ENCODE assay signal across 15 cellular contexts in the genomic region with DNA sequence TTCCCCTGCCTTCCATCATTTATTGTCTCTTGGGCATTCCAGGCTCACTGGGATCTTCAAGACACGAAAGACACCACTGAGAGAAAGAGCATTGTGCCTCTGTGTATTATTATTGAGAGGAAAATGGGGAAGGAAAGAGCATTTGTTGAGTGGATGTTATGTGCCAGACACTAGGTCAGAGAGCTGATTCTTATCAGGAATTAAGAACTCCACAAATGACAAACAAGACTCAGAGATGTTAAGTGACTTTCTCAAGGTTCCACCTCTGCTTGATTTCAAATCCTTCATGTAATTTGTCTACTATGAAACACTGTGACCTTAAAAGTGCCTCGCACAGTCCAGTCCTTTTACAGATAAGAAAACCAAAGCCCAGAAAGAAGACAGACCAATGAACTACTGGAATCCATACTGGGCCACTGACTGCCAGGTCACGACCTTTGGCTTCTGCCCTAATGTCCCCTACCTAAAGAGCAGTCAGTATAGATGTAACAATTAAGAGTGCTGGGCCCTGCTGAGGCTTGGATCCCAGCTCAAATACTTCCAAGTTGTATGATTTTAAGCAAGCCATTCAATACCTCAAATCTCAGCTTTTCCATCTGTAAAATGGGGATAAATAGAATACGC. TPM values are rescaled to one million over a fixed set of nuclear protein-coding genes. Genes with fewer than 3 reads are reported as not detected.
DNase-seq lines count a peak whose midpoint lies in the region; ATAC-seq and TF ChIP-seq lines count a peak whose summit lies in the region.
"Had no signal": no experiment of that assay in that cellular context is flagged by ENCODE, and none has a peak within 500 bp of the region (broad histone marks: within the 10 kb centered on the region; RNA-seq: fewer than 3 reads in every experiment).

No MANE protein-coding gene starts in this region.

- H4K20me1 ChIP-seq in neural cell (ENCODE audit: insufficient read depth): peaks cover 83% of the 10 kb centered on the region

- H3K4me3 Mint-ChIP-seq in endodermal cell: no peak overlapping the region
- H3K4me3 Mint-ChIP-seq in activated naive CD4-positive, alpha-beta T cell treated with anti-CD3 and anti-CD28 coated beads, Interleukin-2, amount 10 ng/mL, durations not matched to agents 7 days and 5 days: no peak overlapping the region
- peak overlapping the region in 2 of 8 donors; percentile 7 to 14 for H3K4me3 Mint-ChIP-seq in CD4-positive, alpha-beta memory T cell

- POLR2A ChIA-PET in CD4-positive, alpha-beta memory T cell (lab: Charles Lee; ENCODE audit: partially characterized antibody): interaction anchor here (1.9 to 5.7 kb wide), 3 partner anchors 12 to 375 kb away, joined by 6 to 86 read pairs (median 79); partner anchors contain the start of genes CREB1 and KLF7

- no peaks in the 10 kb centered on the region for H3K9me3 ChIP-seq in endodermal cell (ENCODE audit: control insufficient read depth, low read length)
- no peaks in the 10 kb centered on the region for H3K9me3 ChIP-seq in neural cell (ENCODE audit: low read length)
- no peaks in the 10 kb centered on the region for H3K9me3 ChIP-seq in CD4-positive, alpha-beta memory T cell (ENCODE audit: control insufficient read depth in 1 of 2, low read length in 2 of 2)

- DNase-seq in KBM-7 (peak; percentile 23), endodermal cell (no peak), RKO (ENCODE audit: low spot score) (no peak)
- DNase-seq in activated naive CD4-positive, alpha-beta T cell treated with anti-CD3 and anti-CD28 coated beads, Interleukin-2, amount 10 ng/mL, durations not matched to agents 7 days and 5 days: no peak
- DNase-seq in CD4-positive, alpha-beta memory T cell: no peak
- DNase-seq: EL, foreskin melanocyte, GOT3, kidney glomerular epithelial cell, occipital lobe, T1000 had no signal

- H3K4me1 Mint-ChIP-seq in endodermal cell: peaks cover 77% of the 10 kb centered on the region
- peaks cover 96% of the 10 kb centered on the region for H3K4me1 Mint-ChIP-seq in activated naive CD4-positive, alpha-beta T cell treated with anti-CD3 and anti-CD28 coated beads, Interleukin-2, amount 10 ng/mL, durations not matched to agents 7 days and 5 days
- peaks cover 51 to 90% (median 72%) of the 10 kb centered on the region in 4 donors for H3K4me1 Mint-ChIP-seq in CD4-positive, alpha-beta memory T cell

- no peaks in the 10 kb centered on the region for H3K36me3 Mint-ChIP-seq in endodermal cell (ENCODE audit: low read depth)
- peaks cover 76% of the 10 kb centered on the region for H3K36me3 Mint-ChIP-seq in activated naive CD4-positive, alpha-beta T cell treated with anti-CD3 and anti-CD28 coated beads, Interleukin-2, amount 10 ng/mL, durations not matched to agents 7 days and 5 days
- peaks cover under 1 to 4% of the 10 kb centered on the region in 2 donors for H3K36me3 Mint-ChIP-seq in CD4-positive, alpha-beta memory T cell

- H2AFZ ChIP-seq in ACC112 (ENCODE audit: low read length, unreplicated experiment): no peak overlapping the region
- H2AFZ ChIP-seq in neural cell (ENCODE audit: low read depth, low read length): no peak overlapping the region

- H3K4me2 ChIP-seq in neural cell (ENCODE audit: low read length): no peak overlapping the region

- H3K27me3 ChIP-seq in ACC112 (ENCODE audit: insufficient read depth, low read length): no peaks in the 10 kb centered on the region
- H3K27me3 ChIP-seq in endodermal cell (ENCODE audit: control insufficient read depth, insufficient read depth, low read length, poor library complexity, severe bottlenecking): no peaks in the 10 kb centered on the region
- H3K27me3 ChIP-seq in neural cell (ENCODE audit: insufficient read depth, low read depth, low read length): no peaks in the 10 kb centered on the region
- H3K27me3 ChIP-seq in CD4-positive, alpha-beta memory T cell (ENCODE audit: insufficient read depth, low read length): no peaks in the 10 kb centered on the region

- no peak for TF ChIP-seq CTCF in endodermal cell (conservative IDR thresholded peaks at IDR 0.05)
- no peak for TF ChIP-seq CTCF in neural cell (IDR thresholded peaks at IDR 0.05; ENCODE audit: poor library complexity, severe bottlenecking)

- no peaks in the 10 kb centered on the region for H3F3A ChIP-seq in neural cell (ENCODE audit: insufficient read depth, low read length, poor library complexity, severe bottlenecking)

- 92 to 95% methylated on average over 3 to 4 of the region's 4 CpGs for WGBS in endodermal cell (ENCODE audit: insufficient coverage in 1 of 2, insufficient read length in 1 of 2), 2 experiments

- H3K27ac ChIP-seq in ACC112 (ENCODE audit: low read depth, low read length) (peak overlapping the region; percentile 14; the same call in 1 of the 2 replicates), endodermal cell (ENCODE audit: low read depth, low read length) (peak overlapping the region; percentile 45), neural cell (ENCODE audit: low read length) (peak overlapping the region; percentile 21)
- no peak overlapping the region for H3K27ac ChIP-seq in CD4-positive, alpha-beta memory T cell (ENCODE audit: low read depth, low read length)

- H3K9me3 Mint-ChIP-seq in endodermal cell: no peaks in the 10 kb centered on the region
- no peaks in the 10 kb centered on the region for H3K9me3 Mint-ChIP-seq in activated naive CD4-positive, alpha-beta T cell treated with anti-CD3 and anti-CD28 coated beads, Interleukin-2, amount 10 ng/mL, durations not matched to agents 7 days and 5 days
- peaks cover 0 to 1% (median 0%) of the 10 kb centered on the region in 8 donors for H3K9me3 Mint-ChIP-seq in CD4-positive, alpha-beta memory T cell

- CTCF ChIA-PET in activated naive CD4-positive, alpha-beta T cell treated with anti-CD3 and anti-CD28 coated beads, Interleukin-2, amount 10 ng/mL, durations not matched to agents 7 days and 5 days (lab: Charles Lee): interaction anchor here (1.3 to 3.1 kb wide), 3 partner anchors 11 to 106 kb away, joined by 3 to 15 read pairs (median 8); partner anchors contain the start of gene KLF7
- CTCF ChIA-PET in CD4-positive, alpha-beta memory T cell (lab: Charles Lee; ENCODE audit: partially characterized antibody): interaction anchor here (1.0 to 1.1 kb wide), 3 partner anchors 7 to 12 kb away, joined by 3 to 4 read pairs (median 3); no protein-coding TSS in a partner anchor

- no peak for TF ChIP-seq EP300 in neural cell (conservative IDR thresholded peaks at IDR 0.05; ENCODE audit: poor library complexity, severe bottlenecking)

- H3K9ac ChIP-seq in endodermal cell (ENCODE audit: extremely low read depth, low read length, poor library complexity, severe bottlenecking) (peak overlapping the region; percentile 52), neural cell (ENCODE audit: low read length) (no peak overlapping the region)

- no peak for ATAC-seq in GM21390 (IDR thresholded peaks at IDR 0.05; ENCODE audit: unreplicated experiment)

- H3K4me3 ChIP-seq in ACC112 (ENCODE audit: low read depth, low read length): no peak overlapping the region
- peak overlapping the region; percentile 21 for H3K4me3 ChIP-seq in endodermal cell (ENCODE audit: low read length)
- H3K4me3 ChIP-seq in neural cell (ENCODE audit: low read length): peak overlapping the region; percentile 77
- H3K4me3 ChIP-seq in CD4-positive, alpha-beta memory T cell (ENCODE audit: low read length in 2 of 2): no peak overlapping the region

- peaks cover 99% of the 10 kb centered on the region for H3K79me2 ChIP-seq in ACC112 (ENCODE audit: control insufficient read depth, insufficient read depth, low read length, unreplicated experiment)
- peaks cover 100% of the 10 kb centered on the region for H3K79me2 ChIP-seq in neural cell (replicated peaks; ENCODE audit: insufficient read depth, low read length)

- no peak for TF ChIP-seq RAD21 in neural cell (conservative IDR thresholded peaks at IDR 0.05)

- H3K4me1 ChIP-seq in ACC112 (ENCODE audit: control insufficient read depth, insufficient read depth, low read length, unreplicated experiment): peaks cover 94% of the 10 kb centered on the region
- peaks cover 16% of the 10 kb centered on the region for H3K4me1 ChIP-seq in endodermal cell (ENCODE audit: control insufficient read depth, insufficient read depth, low read length)
- peaks cover 60% of the 10 kb centered on the region for H3K4me1 ChIP-seq in CD4-positive, alpha-beta memory T cell (ENCODE audit: insufficient read depth, low read length)

- H3K27ac Mint-ChIP-seq in endodermal cell: peak overlapping the region; percentile 86
- H3K27ac Mint-ChIP-seq in activated naive CD4-positive, alpha-beta T cell treated with anti-CD3 and anti-CD28 coated beads, Interleukin-2, amount 10 ng/mL, durations not matched to agents 7 days and 5 days: no peak overlapping the region
- peak overlapping the region in 3 of 7 donors; percentile 20 to 82 (median 79) for H3K27ac Mint-ChIP-seq in CD4-positive, alpha-beta memory T cell

- H3K27me3 Mint-ChIP-seq in endodermal cell (ENCODE audit: insufficient read depth): no peaks in the 10 kb centered on the region
- no peaks in the 10 kb centered on the region for H3K27me3 Mint-ChIP-seq in activated naive CD4-positive, alpha-beta T cell treated with anti-CD3 and anti-CD28 coated beads, Interleukin-2, amount 10 ng/mL, durations not matched to agents 7 days and 5 days
- H3K27me3 Mint-ChIP-seq in CD4-positive, alpha-beta memory T cell: no peaks in the 10 kb centered on the region

- in situ Hi-C loops in KBM-7 (cut with MboI; ENCODE audit: low pct_unique_long_range_greater_than_20kb, low sequenced_read_pairs): no loop called here

- no peaks in the 10 kb centered on the region for H3K9me2 ChIP-seq in neural cell (ENCODE audit: insufficient read depth, low read length)

- H3K36me3 ChIP-seq in ACC112 (ENCODE audit: insufficient read depth, low read length): peaks cover 15% of the 10 kb centered on the region
- peaks cover 32% of the 10 kb centered on the region for H3K36me3 ChIP-seq in endodermal cell (ENCODE audit: control insufficient read depth, insufficient read depth, low read length)
- no peaks in the 10 kb centered on the region for H3K36me3 ChIP-seq in neural cell (ENCODE audit: insufficient read depth, low read length)
- no peaks in the 10 kb centered on the region for H3K36me3 ChIP-seq in CD4-positive, alpha-beta memory T cell (ENCODE audit: insufficient read depth, low read length)

- intact Hi-C loops in CD4-positive, alpha-beta memory T cell (cut with micrococcal nuclease): no loop called here

TF ChIP-seq in neural cell, 6 proteins besides CTCF, POLR2A, EP300 and RAD21 (continues in another document):
- TF ChIP-seq POLR2AphosphoS5 (IDR thresholded peaks at IDR 0.05) (no peak), SMC3 (conservative IDR thresholded peaks at IDR 0.05; ENCODE audit: poor library complexity) (no peak), MXI1 (conservative IDR thresholded peaks at IDR 0.05; ENCODE audit: poor library complexity, severe bottlenecking) (no peak), EZH2 (IDR thresholded peaks at IDR 0.05; ENCODE audit: borderline replicate concordance, insufficient read depth, low read length, poor library complexity, severe bottlenecking) (no peak)

RNA-seq across cellular contexts. Expression of gene KLF7, which starts 11.1 kb away (rescaled TPM):
- 10 to 100 TPM; 27.4 to 27.8 TPM for total RNA-seq in endodermal cell
- 23.3 TPM for polyA plus RNA-seq in endodermal cell (2013, experiment 1 of 2)
- 22.4 TPM for polyA plus RNA-seq in endodermal cell (2013, experiment 2 of 2)
- polyA plus RNA-seq in neural cell: 28.1 and 31.5 TPM in 2 replicates
- 102 and 141 TPM in 2 replicates for polyA minus RNA-seq in neural cell
- 10 to 100 TPM; 45.5 to 47.1 TPM for total RNA-seq in CD4-positive, alpha-beta memory T cell
- 10 to 100 TPM; 14.1 to 17.4 TPM for polyA plus RNA-seq in CD4-positive, alpha-beta memory T cell
- total RNA-seq: HT-29 had no signal

Comparison
In these comparisons a context has a peak if more than half of its experiments do, and no peak if none do; other contexts are left out.
1. H3K4me3 ChIP-seq: peak in endodermal cell (single experiment) and neural cell (single experiment); none in ACC112 (single experiment) and CD4-positive, alpha-beta memory T cell (0 of 2).